ENCODE assay signal across 13 cellular contexts in genomic region chr5:75366787-75367186, GRCh38. TPM values are rescaled to one million over a fixed set of nuclear protein-coding genes. Genes with fewer than 3 reads are reported as not detected.
DNase-seq lines count a peak whose midpoint lies in the region; ATAC-seq and TF ChIP-seq lines count a peak whose summit lies in the region.
"Had no signal": no experiment of that assay in that cellular context is flagged by ENCODE, and none has a peak within 500 bp of the region (broad histone marks: within the 10 kb centered on the region; RNA-seq: fewer than 3 reads in every experiment).

No MANE protein-coding gene starts in this region.

- DNase-seq in GM12865 (ENCODE audit: low read depth) (peak; percentile 78), GM19240 (ENCODE audit: insufficient read length, low spot score) (peak; percentile 15), HuH-7 (ENCODE audit: low spot score) (no peak)
- DNase-seq in stimulated activated CD4-positive, alpha-beta T cell treated with anti-CD3 and anti-CD28 coated beads, Interleukin-12 subunit alpha, Interleukin-12 subunit beta, amount 100 ng/mL, for 4 hours: no peak
- DNase-seq in stimulated activated CD4-positive, alpha-beta T cell treated with anti-CD3 and anti-CD28 coated beads, Interleukin-2, amount 100 ng/mL, for 24 hours: no peak
- no peak for DNase-seq in activated CD4-positive, alpha-beta memory T cell treated with anti-CD3 and anti-CD28 coated beads for 36 hours
- DNase-seq: caudate nucleus; NCI-H446 treated with DMSO at 0.1 percent for 48 hours; stimulated activated CD4-positive, alpha-beta T cell treated with anti-CD3 and anti-CD28 coated beads, Interleukin-2, amount 100 ng/mL, for 48 hours had no signal

- intact Hi-C loops in activated CD4-positive, alpha-beta memory T cell treated with anti-CD3 and anti-CD28 coated beads for 36 hours (cut with micrococcal nuclease): no loop called here

- H3K4me3 ChIP-seq in GM12865 (ENCODE audit: low read depth, low read length): peak overlapping the region; percentile 6; the same call in 1 of the 2 replicates
- H3K4me3 ChIP-seq: BLaER1, thoracic aorta had no signal

- no peak overlapping the region for H3K27ac Mint-ChIP-seq in activated CD4-positive, alpha-beta memory T cell treated with anti-CD3 and anti-CD28 coated beads for 36 hours

- H3K4me1 Mint-ChIP-seq in activated CD4-positive, alpha-beta memory T cell treated with anti-CD3 and anti-CD28 coated beads for 36 hours (ENCODE audit: low read depth): peaks cover 11% of the 10 kb centered on the region

- no peaks in the 10 kb centered on the region for H3K27me3 Mint-ChIP-seq in activated CD4-positive, alpha-beta memory T cell treated with anti-CD3 and anti-CD28 coated beads for 36 hours

- no peak for TF ChIP-seq CTCF in GM12865 (IDR thresholded peaks at IDR 0.05; ENCODE audit: insufficient read depth, low read depth, low read length, missing control alignments)

- POLR2A ChIA-PET in activated CD4-positive, alpha-beta memory T cell treated with anti-CD3 and anti-CD28 coated beads for 36 hours (lab: Charles Lee): no interaction called here

- no peak overlapping the region for H3K4me3 Mint-ChIP-seq in activated CD4-positive, alpha-beta memory T cell treated with anti-CD3 and anti-CD28 coated beads for 36 hours

- peaks cover 6% of the 10 kb centered on the region for H3K36me3 Mint-ChIP-seq in activated CD4-positive, alpha-beta memory T cell treated with anti-CD3 and anti-CD28 coated beads for 36 hours

- ATAC-seq in HG02678 (IDR thresholded peaks at IDR 0.05; ENCODE audit: unreplicated experiment) (peak; percentile 87), HG03521 (IDR thresholded peaks at IDR 0.05; ENCODE audit: unreplicated experiment) (peak; percentile 64)

- H3K9me3 Mint-ChIP-seq in activated CD4-positive, alpha-beta memory T cell treated with anti-CD3 and anti-CD28 coated beads for 36 hours: no peaks in the 10 kb centered on the region

- CTCF ChIA-PET in activated CD4-positive, alpha-beta memory T cell treated with anti-CD3 and anti-CD28 coated beads for 36 hours (lab: Charles Lee): no interaction called here

RNA-seq across cellular contexts. Expression of gene HMGCR, which starts 29.8 kb away (rescaled TPM):
- 10 to 100 TPM; 57.7 to 68.6 TPM for total RNA-seq in activated CD4-positive, alpha-beta memory T cell treated with anti-CD3 and anti-CD28 coated beads for 36 hours

Comparison
In these comparisons a context has a peak if more than half of its experiments do, and no peak if none do; other contexts are left out.
1. DNase-seq: peak in GM12865 (single experiment) and GM19240 (single experiment); none in HuH-7 (single experiment), stimulated activated CD4-positive, alpha-beta T cell treated with anti-CD3 and anti-CD28 coated beads, Interleukin-12 subunit alpha, Interleukin-12 subunit beta, amount 100 ng/mL, for 4 hours (single experiment), stimulated activated CD4-positive, alpha-beta T cell treated with anti-CD3 and anti-CD28 coated beads, Interleukin-2, amount 100 ng/mL, for 24 hours (0 of 2) and activated CD4-positive, alpha-beta memory T cell treated with anti-CD3 and anti-CD28 coated beads for 36 hours (single experiment).